In genomic region chrX:131322646-131323045, GRCh38 we compare ENCODE assay signal across 25 cellular contexts. TPM values are rescaled to one million over a fixed set of nuclear protein-coding genes. Genes with fewer than 3 reads are reported as not detected.
"Had no signal": no experiment of that assay in that cellular context is flagged by ENCODE, and none has a peak within 500 bp of the region (broad histone marks: within the 10 kb centered on the region; RNA-seq: fewer than 3 reads in every experiment).

No MANE protein-coding gene starts in this region.

- H3K36me3 ChIP-seq: esophagus muscularis mucosa, gastrocnemius medialis, neutrophil, spleen, tibial artery, upper lobe of right lung, vagina had no signal

- H3K9me3 ChIP-seq: esophagus muscularis mucosa, gastrocnemius medialis, mucosa of descending colon, neutrophil, psoas muscle, spleen, tibial artery, upper lobe of right lung, vagina had no signal

- H3K27ac ChIP-seq: epithelial cell of prostate, esophagus muscularis mucosa, gastrocnemius medialis, neutrophil, psoas muscle, spleen, tibial artery, upper lobe of right lung, vagina had no signal

- FAIRE-seq: endometrium had no signal

- ATAC-seq: gastrocnemius medialis; left colon; left ventricle myocardium superior; mucosa of descending colon; naive thymus-derived CD8-positive, alpha-beta T cell; psoas muscle; sciatic nerve; stimulated activated memory B cell treated with anti-CD40 and anti-IgM and Interleukin-4, amounts not matched to agents 10 μg/mL and 1 μg/mL and 100 μg/mL, for 72 hours; upper lobe of right lung had no signal

- H3K4me1 ChIP-seq: esophagus muscularis mucosa, gastrocnemius medialis, psoas muscle, spleen, tibial artery, upper lobe of right lung, vagina had no signal

- H3K4me3 ChIP-seq: esophagus muscularis mucosa, gastrocnemius medialis, lung, mucosa of descending colon, psoas muscle, spleen, tibial artery, upper lobe of right lung, vagina had no signal

- DNase-seq: cortex of kidney; effector memory CD4-positive, alpha-beta T cell; gastrocnemius medialis; glutamatergic neuron; immature natural killer cell; kidney; left colon; left ventricle myocardium superior; mucosa of descending colon; naive thymus-derived CD8-positive, alpha-beta T cell; psoas muscle; spleen; stimulated activated CD4-positive, alpha-beta T cell treated with anti-CD3 and anti-CD28 coated beads, Interleukin-15, amount 100 ng/mL, for 24 hours; stimulated activated CD4-positive, alpha-beta T cell treated with anti-CD3 and anti-CD28 coated beads, Interleukin-1b, Interleukin-23, amount 100 ng/mL, for 48 hours; stimulated activated CD4-positive, alpha-beta T cell treated with anti-CD3 and anti-CD28 coated beads, Interleukin-4, amount 100 ng/mL, for 24 hours; tibial artery; upper lobe of right lung had no signal

- H3K27me3 ChIP-seq: esophagus muscularis mucosa, gastrocnemius medialis, neutrophil, tibial artery, upper lobe of right lung, vagina had no signal

RNA-seq across cellular contexts. Expression of gene IGSF1, which starts 33.5 kb away (rescaled TPM):
- total RNA-seq: naive thymus-derived CD8-positive, alpha-beta T cell; spleen; upper lobe of right lung had no signal
- polyA plus RNA-seq: immature natural killer cell; naive thymus-derived CD8-positive, alpha-beta T cell had no signal
